8 cellular contexts compared by ENCODE assay signal in the genomic region with DNA sequence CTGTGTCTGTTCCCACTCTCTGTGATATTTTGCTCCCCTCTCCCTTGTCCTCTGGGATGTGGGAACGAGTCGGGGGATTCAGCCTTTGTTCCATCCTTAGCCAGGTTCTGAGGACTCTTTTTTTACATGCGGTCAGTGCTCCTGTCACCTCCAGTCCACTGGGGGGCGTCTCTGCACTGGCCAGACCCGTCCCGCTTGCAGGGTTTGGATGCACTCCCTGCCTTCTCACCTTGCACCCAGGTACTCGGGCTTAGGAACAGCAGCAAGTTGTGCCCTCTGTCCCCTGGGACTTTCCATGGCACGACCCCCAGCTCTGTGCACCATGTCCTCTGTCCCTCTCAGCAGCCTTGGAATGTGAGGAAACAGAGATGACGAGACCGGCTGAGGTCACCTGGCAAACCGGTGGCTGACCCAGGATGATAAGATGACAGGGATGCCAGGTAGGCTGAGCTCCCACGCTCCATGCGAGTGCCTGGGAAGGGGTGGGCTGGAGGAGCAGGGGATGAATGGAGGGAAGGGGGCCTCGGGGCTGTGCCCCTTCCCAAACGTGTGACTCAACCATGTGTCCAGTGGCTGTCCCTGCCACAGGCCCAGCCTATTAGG. TPM values are rescaled to one million over a fixed set of nuclear protein-coding genes. Genes with fewer than 3 reads are reported as not detected.
DNase-seq lines count a peak whose midpoint lies in the region; ATAC-seq and TF ChIP-seq lines count a peak whose summit lies in the region.

No MANE protein-coding gene starts in this region.

- TF ChIP-seq CTCF in fibroblast of mammary gland (conservative IDR thresholded peaks at IDR 0.05; ENCODE audit: control insufficient read depth, insufficient read depth, low read depth, low read length): peak; percentile 77
- TF ChIP-seq CTCF in ovary (IDR thresholded peaks at IDR 0.05): peak; percentile 34 to 61 (median 38)

- no peaks in the 10 kb centered on the region for H3K36me3 ChIP-seq in ovary

- DNase-seq in NCI-H2171 treated with DMSO at 0.1 percent for 48 hours (lab: John Stamatoyannopoulos, UW) (peak; percentile 2), NCI-H2171 (lab: John Stamatoyannopoulos, UW) (no peak), NCI-H460 (ENCODE audit: extremely low read depth, low read depth) (peak; percentile 37), fibroblast of mammary gland (ENCODE audit: low read depth) (peak; percentile 38), ovary (peak; percentile 46 to 77 (median 74))
- peak; percentile 28 for DNase-seq in activated CD8-positive, alpha-beta memory T cell treated with anti-CD3 and anti-CD28 coated beads, Interleukin-2, amount 50 U/mL, for 4 hours

- no peaks in the 10 kb centered on the region for H3K27me3 ChIP-seq in ovary

- H3K4me3 ChIP-seq in fibroblast of mammary gland (ENCODE audit: control insufficient read depth, low read depth, low read length): no peak overlapping the region
- H3K4me3 ChIP-seq in ovary: no peak overlapping the region

- TF ChIP-seq EP300 in ovary (IDR thresholded peaks at IDR 0.05): no peak

- no peak for TF ChIP-seq POLR2A in ovary (IDR thresholded peaks at IDR 0.05)

- intact Hi-C loops in ovary (cut with DNase I): loop anchor here (5.0 to 10.0 kb wide), 3 partner anchors 123 to 131 kb away; no protein-coding TSS in a partner anchor

- ATAC-seq in GM18873 (IDR thresholded peaks at IDR 0.05; ENCODE audit: low FRiP score, unreplicated experiment) (no peak), HG02870 (IDR thresholded peaks at IDR 0.05; ENCODE audit: unreplicated experiment) (no peak)

- no peaks in the 10 kb centered on the region for H3K9me3 ChIP-seq in ovary

- 33 to 37% (median 36%) methylated on average over 15 of the region's 15 CpGs for WGBS in ovary, 3 donors

- H3K27ac ChIP-seq in ovary: no peak overlapping the region

- H3K4me1 ChIP-seq in ovary (ENCODE audit: insufficient read depth): peaks cover 8% of the 10 kb centered on the region

RNA-seq across cellular contexts. Expression of a gene that starts 27.3 kb away (rescaled TPM):
- total RNA-seq in NCI-H460 (2014; rRNA removed; shearing (Covaris generic)): 0.17 TPM in 1 of 2 replicates, not detected in the other
- not detected in 2 replicates for polyA plus RNA-seq in NCI-H460 (2014; cell fraction: nucleus; rRNA removed)
- 10 to 100 TPM in 4 of 7 donors, 1 to 10 TPM in 3; 5.1 to 38.3 (median 13.0) TPM for total RNA-seq in ovary
- polyA plus RNA-seq in ovary: 10 to 100 TPM; 11.5 to 17.8 TPM
